10 cellular contexts compared by ENCODE assay signal in the genomic region with DNA sequence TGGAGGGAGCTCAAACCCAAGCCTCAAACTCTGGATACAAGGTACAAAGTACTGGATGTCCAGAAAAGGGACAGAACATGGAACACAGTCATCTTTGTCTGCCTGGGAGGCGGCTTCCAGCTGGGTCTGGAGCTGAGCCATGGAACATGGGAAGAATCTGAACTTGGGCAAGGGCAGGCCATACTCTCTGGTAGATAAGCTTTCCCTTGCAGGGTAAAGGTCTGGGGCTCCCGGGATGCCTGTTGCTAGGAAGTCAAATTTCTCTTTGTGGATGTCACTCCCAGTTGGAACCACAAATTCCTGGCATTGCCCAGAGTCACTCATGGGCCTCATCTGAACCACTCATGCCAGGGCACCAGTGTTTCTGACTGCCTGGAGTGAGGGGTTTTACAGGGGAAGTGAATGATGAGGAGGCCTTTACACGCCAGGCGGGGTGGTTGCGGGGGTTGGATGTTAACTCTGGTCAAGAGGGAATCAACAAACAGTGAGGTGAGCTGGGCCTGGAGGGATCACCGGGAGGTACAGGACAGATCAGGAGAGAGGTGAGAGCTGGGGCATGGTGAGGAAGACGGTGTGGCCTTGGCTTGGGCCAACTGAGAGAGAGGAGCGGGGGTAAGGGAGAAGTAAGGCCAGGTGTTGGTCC. TPM values are rescaled to one million over a fixed set of nuclear protein-coding genes. Genes with fewer than 3 reads are reported as not detected.
DNase-seq lines count a peak whose midpoint lies in the region; ATAC-seq and TF ChIP-seq lines count a peak whose summit lies in the region.
"Had no signal": no experiment of that assay in that cellular context is flagged by ENCODE, and none has a peak within 500 bp of the region (broad histone marks: within the 10 kb centered on the region; RNA-seq: fewer than 3 reads in every experiment).

No MANE protein-coding gene starts in this region.

- intact Hi-C loops in activated B cell treated with CpG ODN at 0.5 μM for 24 hours (cut with micrococcal nuclease) (no loop called here), Right ventricle myocardium superior (cut with DNase I) (no loop called here), psoas muscle (cut with DNase I) (loop anchor here (5.0 to 10.0 kb wide), 2 partner anchors 74 to 633 kb away; a partner anchor contains a TSS)

- H3K4me3 Mint-ChIP-seq in CD8-positive, alpha-beta memory T cell, result peak overlapping the region in 2 of 7 donors; percentile 26 to 100
- no peak overlapping the region for H3K4me3 Mint-ChIP-seq in activated B cell treated with CpG ODN at 0.5 μM for 24 hours

- H3K4me1 Mint-ChIP-seq in CD8-positive, alpha-beta memory T cell, result peaks cover 37 to 43% (median 39%) of the 10 kb centered on the region in 3 donors
- peaks cover 63% of the 10 kb centered on the region for H3K4me1 Mint-ChIP-seq in activated B cell treated with CpG ODN at 0.5 μM for 24 hours

- no peak for DNase-seq in CD8-positive, alpha-beta memory T cell
- DNase-seq in activated B cell treated with CpG ODN at 0.5 μM for 24 hours, result no peak
- peak; percentile 87 for DNase-seq in Right ventricle myocardium superior
- peak; percentile 56 to 79 for DNase-seq in psoas muscle
- DNase-seq in NCI-H1105 (lab: John Stamatoyannopoulos, UW), result no peak
- no peak for DNase-seq in BE2C
- DNase-seq in SHP77 treated with DMSO at 0.1 percent for 48 hours (lab: John Stamatoyannopoulos, UW), result no peak
- no peak for DNase-seq in NCI-H748 treated with DMSO at 0.1 percent for 48 hours (lab: John Stamatoyannopoulos, UW)
- DNase-seq: NCI-H1417 had no signal

- POLR2A ChIA-PET in CD8-positive, alpha-beta memory T cell (lab: Charles Lee), result no interaction called here
- POLR2A ChIA-PET in activated B cell treated with CpG ODN at 0.5 μM for 24 hours (lab: Charles Lee), result interaction anchor here (2.3 kb wide), 1 partner anchor 147 kb away, joined by 9 read pairs; no protein-coding TSS in a partner anchor

- H3K27ac Mint-ChIP-seq in CD8-positive, alpha-beta memory T cell, result peak overlapping the region in 5 of 8 donors; percentile 47 to 100 (median 84)
- H3K27ac Mint-ChIP-seq in activated B cell treated with CpG ODN at 0.5 μM for 24 hours, result peak overlapping the region; percentile 70

- H3K9me3 ChIP-seq in CD8-positive, alpha-beta memory T cell (ENCODE audit: low read length), result no peaks in the 10 kb centered on the region
- no peaks in the 10 kb centered on the region for H3K9me3 ChIP-seq in psoas muscle
- H3K9me3 ChIP-seq in BE2C, result no peaks in the 10 kb centered on the region

- peaks cover 16 to 43% (median 17%) of the 10 kb centered on the region in 3 donors for H3K36me3 Mint-ChIP-seq in CD8-positive, alpha-beta memory T cell
- peaks cover 57% of the 10 kb centered on the region for H3K36me3 Mint-ChIP-seq in activated B cell treated with CpG ODN at 0.5 μM for 24 hours (ENCODE audit: low read depth)

- WGBS in psoas muscle, 3 donors, result 75 to 78% (median 78%) methylated on average over 8 of the region's 8 CpGs

- no peak overlapping the region for H3K27ac ChIP-seq in CD8-positive, alpha-beta memory T cell (ENCODE audit: low read depth, low read length)
- H3K27ac ChIP-seq in psoas muscle, result peak overlapping the region; percentile 16

- CTCF ChIA-PET in CD8-positive, alpha-beta memory T cell (lab: Charles Lee), result interaction anchor here (1.0 to 1.2 kb wide), 3 partner anchors 10 to 64 kb away, joined by 3 to 4 read pairs (median 3); no protein-coding TSS in a partner anchor
- CTCF ChIA-PET in activated B cell treated with CpG ODN at 0.5 μM for 24 hours (lab: Charles Lee), result interaction anchor here (1.7 to 3.2 kb wide), 5 partner anchors 11 to 120 kb away, joined by 5 to 23 read pairs (median 8); no protein-coding TSS in a partner anchor

- H3K9me3 Mint-ChIP-seq in CD8-positive, alpha-beta memory T cell, result no peaks in the 10 kb centered on the region
- no peaks in the 10 kb centered on the region for H3K9me3 Mint-ChIP-seq in activated B cell treated with CpG ODN at 0.5 μM for 24 hours
- H3K9me3 Mint-ChIP-seq: activated naive CD4-positive, alpha-beta T cell treated with anti-CD3 and anti-CD28 coated beads, Interleukin-2, amount 50 U/mL, for 24 hours had no signal

- H3K36me3 ChIP-seq in CD8-positive, alpha-beta memory T cell (ENCODE audit: insufficient read depth, low read length), result peaks cover 18% of the 10 kb centered on the region
- H3K36me3 ChIP-seq in psoas muscle (ENCODE audit: insufficient read depth in 1 of 2, low read depth in 1 of 2) (peaks cover 3 to 30% of the 10 kb centered on the region in 2 donors), BE2C (peaks cover 25% of the 10 kb centered on the region)

- H3K27me3 Mint-ChIP-seq in CD8-positive, alpha-beta memory T cell, result peaks cover 0 to 11% of the 10 kb centered on the region in 2 donors
- H3K27me3 Mint-ChIP-seq in activated B cell treated with CpG ODN at 0.5 μM for 24 hours, result no peaks in the 10 kb centered on the region
- H3K27me3 Mint-ChIP-seq: activated naive CD4-positive, alpha-beta T cell treated with anti-CD3 and anti-CD28 coated beads, Interleukin-2, amount 50 U/mL, for 24 hours had no signal

- no peak for ATAC-seq in activated B cell treated with CpG ODN at 0.5 μM for 24 hours (ENCODE audit: low read depth)
- peak; percentile 73 for ATAC-seq in Right ventricle myocardium superior (ENCODE audit: poor library complexity)
- peak; percentile 30 to 71 (median 52) for ATAC-seq in psoas muscle

- TF ChIP-seq CTCF in activated B cell treated with CpG ODN at 0.5 μM for 24 hours (IDR thresholded peaks at IDR 0.05), result no peak
- TF ChIP-seq CTCF in psoas muscle (IDR thresholded peaks at IDR 0.05), result no peak
- TF ChIP-seq CTCF in BE2C (IDR thresholded peaks at IDR 0.05; ENCODE audit: low read depth, low read length), result no peak

- H3K4me3 ChIP-seq in CD8-positive, alpha-beta memory T cell (ENCODE audit: low read length), result no peak overlapping the region
- H3K4me3 ChIP-seq in psoas muscle (no peak overlapping the region), BE2C (ENCODE audit: low read depth, low read length) (no peak overlapping the region)

- no peaks in the 10 kb centered on the region for H3K27me3 ChIP-seq in CD8-positive, alpha-beta memory T cell (ENCODE audit: insufficient read depth, low read length, poor library complexity, severe bottlenecking)
- no peaks in the 10 kb centered on the region for H3K27me3 ChIP-seq in psoas muscle (ENCODE audit: insufficient read depth in 3 of 3, low read length in 2 of 3)
- no peaks in the 10 kb centered on the region for H3K27me3 ChIP-seq in BE2C

- peaks cover 31% of the 10 kb centered on the region for H3K4me1 ChIP-seq in CD8-positive, alpha-beta memory T cell (ENCODE audit: insufficient read depth, low read length)
- H3K4me1 ChIP-seq in psoas muscle, result peaks cover 32% of the 10 kb centered on the region
- H3K4me1 ChIP-seq in BE2C, result peaks cover 5% of the 10 kb centered on the region; the same call in 1 of the 2 replicates

RNA-seq across cellular contexts. Expression of a gene that starts 5.7 kb away (rescaled TPM):
- total RNA-seq in CD8-positive, alpha-beta memory T cell, result 100 to 1,000 TPM; 490 to 506 TPM
- polyA plus RNA-seq in CD8-positive, alpha-beta memory T cell, result 2,741 TPM
- total RNA-seq in activated B cell treated with CpG ODN at 0.5 μM for 24 hours (865 and 906 TPM in 2 replicates), Right ventricle myocardium superior (2,228 TPM), psoas muscle (1,000 to 10,000 TPM; 2,269 to 5,499 (median 3,297) TPM)
- polyA plus RNA-seq in psoas muscle, result over 10,000 TPM in 1 of 3 donors, 1,000 to 10,000 TPM in 2; 2,316 to 16,176 (median 3,132) TPM
- 1,702 TPM for polyA plus RNA-seq in BE2C (2012; ENCODE audit: insufficient read depth, insufficient read length, low read depth)

RNA-seq across cellular contexts. Expression of a gene that starts 11.5 kb away (rescaled TPM):
- total RNA-seq in CD8-positive, alpha-beta memory T cell, result under 1 TPM in 1 of 2 experiments, not detected in 1; 0.09 TPM
- polyA plus RNA-seq in CD8-positive, alpha-beta memory T cell, result 1.5 TPM
- total RNA-seq in activated B cell treated with CpG ODN at 0.5 μM for 24 hours (0.16 and 0.44 TPM in 2 replicates), Right ventricle myocardium superior (1.3 TPM), psoas muscle (1 to 10 TPM in 2 of 4 donors, under 1 TPM in 2; 0.81 to 2.1 (median 1.2) TPM)
- polyA plus RNA-seq in psoas muscle, result 1 to 10 TPM; 1.3 to 9.8 (median 1.5) TPM
- 1.5 TPM for polyA plus RNA-seq in BE2C (2012; ENCODE audit: insufficient read depth, insufficient read length, low read depth)

RNA-seq across cellular contexts. Expression of a gene that starts 44.3 kb away (rescaled TPM):
- total RNA-seq in CD8-positive, alpha-beta memory T cell, result under 1 TPM; 0.28 to 0.53 TPM
- not detected for polyA plus RNA-seq in CD8-positive, alpha-beta memory T cell
- not detected in 2 replicates for total RNA-seq in activated B cell treated with CpG ODN at 0.5 μM for 24 hours
- 10.8 TPM for total RNA-seq in Right ventricle myocardium superior
- total RNA-seq in psoas muscle, result 1 to 10 TPM; 4.9 to 5.9 (median 4.9) TPM
- 1 to 10 TPM; 1.7 to 5.1 (median 3.5) TPM for polyA plus RNA-seq in psoas muscle
- polyA plus RNA-seq in BE2C (2012; ENCODE audit: insufficient read depth, insufficient read length, low read depth), result 42.9 TPM

Comparison
In these comparisons a context has a peak if more than half of its experiments do, and no peak if none do; other contexts are left out.
1. DNase-seq: peak in Right ventricle myocardium superior (single experiment) and psoas muscle (2 of 2); none in CD8-positive, alpha-beta memory T cell (0 of 5), activated B cell treated with CpG ODN at 0.5 μM for 24 hours (single experiment), NCI-H1105 (single experiment), BE2C (single experiment), SHP77 treated with DMSO at 0.1 percent for 48 hours (single experiment) and NCI-H748 treated with DMSO at 0.1 percent for 48 hours (single experiment).
2. intact Hi-C loops: an anchor here in psoas muscle (5.0 to 10.0 kb wide); none called in activated B cell treated with CpG ODN at 0.5 μM for 24 hours and Right ventricle myocardium superior.